ENCODE assay signal across 16 cellular contexts in the genomic region with DNA sequence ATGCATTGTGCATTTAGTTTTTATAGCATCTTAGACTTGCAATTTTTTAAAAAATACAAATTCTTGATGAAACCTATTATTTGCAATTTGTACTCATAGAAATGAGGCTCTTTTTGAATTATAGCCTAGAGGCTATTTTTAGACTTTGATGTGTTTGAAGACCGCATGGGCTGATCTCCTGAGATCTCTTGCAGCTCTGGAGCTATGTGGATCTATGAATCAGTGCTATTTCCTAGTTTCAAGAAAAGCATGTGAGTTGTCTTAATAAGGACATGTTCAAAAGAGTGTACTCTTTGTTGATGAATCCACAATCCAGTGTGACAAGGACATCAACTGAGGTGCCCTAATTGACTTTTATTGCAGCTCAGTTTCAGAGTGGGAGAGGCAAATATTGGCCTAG.
A peak's percentile ranks its signal among the peaks of the same experiment; 100 is the strongest.
DNase-seq lines count a peak whose midpoint lies in the region; ATAC-seq and TF ChIP-seq lines count a peak whose summit lies in the region.
"Had no signal": no experiment of that assay in that cellular context is flagged by ENCODE, and none has a peak within 500 bp of the region (broad histone marks: within the 10 kb centered on the region; RNA-seq: fewer than 3 reads in every experiment).

No MANE protein-coding gene starts in this region.

- peaks cover 30% of the 10 kb centered on the region for H3K27me3 Mint-ChIP-seq in CD8-positive, alpha-beta T cell (ENCODE audit: low read depth)

- no peaks in the 10 kb centered on the region for H3K27me3 ChIP-seq in CD8-positive, alpha-beta T cell (ENCODE audit: insufficient read depth, low read length)
- H3K27me3 ChIP-seq in tibial artery: no peaks in the 10 kb centered on the region
- H3K27me3 ChIP-seq: BE2C had no signal

- DNase-seq in EH (ENCODE audit: low read depth): peak; percentile 32
- peak; percentile 11 for DNase-seq in OCI-M1 (lab: John Stamatoyannopoulos, UW)
- peak; percentile 30 for DNase-seq in foreskin melanocyte
- DNase-seq in CD8-positive, alpha-beta T cell: no peak
- DNase-seq in tibial artery: no peak
- DNase-seq: ACHN; BE2C; C1 segment of cervical spinal cord; Caco-2; CD4-positive, CD25-positive, alpha-beta regulatory T cell; DMS79 treated with DMSO at 0.1 percent for 48 hours; EL had no signal

- no peaks in the 10 kb centered on the region for H3K36me3 Mint-ChIP-seq in CD8-positive, alpha-beta T cell
- H3K36me3 Mint-ChIP-seq: CD4-positive, CD25-positive, alpha-beta regulatory T cell had no signal

- H3K4me3 Mint-ChIP-seq in CD8-positive, alpha-beta T cell: no peak overlapping the region
- H3K4me3 Mint-ChIP-seq: CD4-positive, CD25-positive, alpha-beta regulatory T cell; GM23338 had no signal

- POLR2A ChIA-PET in CD8-positive, alpha-beta T cell (lab: Charles Lee): no interaction called here

- H3K27ac Mint-ChIP-seq in CD8-positive, alpha-beta T cell: no peak overlapping the region
- H3K27ac Mint-ChIP-seq: CD4-positive, CD25-positive, alpha-beta regulatory T cell; GM23338 had no signal

- H3K27ac ChIP-seq in CD8-positive, alpha-beta T cell (ENCODE audit: low read depth, low read length): no peak overlapping the region
- H3K27ac ChIP-seq in tibial artery: no peak overlapping the region

- intact Hi-C loops in CD8-positive, alpha-beta T cell (cut with DNase I, micrococcal nuclease): no loop called here
- intact Hi-C loops in tibial artery (cut with DNase I; ENCODE audit: low total_unique reads): no loop called here

- no peaks in the 10 kb centered on the region for H3K36me3 ChIP-seq in CD8-positive, alpha-beta T cell (ENCODE audit: insufficient read depth, low read length)
- H3K36me3 ChIP-seq in tibial artery: no peaks in the 10 kb centered on the region
- H3K36me3 ChIP-seq: BE2C had no signal

- H3K4me3 ChIP-seq in CD8-positive, alpha-beta T cell (ENCODE audit: low read depth, low read length): no peak overlapping the region
- H3K4me3 ChIP-seq in tibial artery: no peak overlapping the region
- H3K4me3 ChIP-seq: GM12878, GM23338, K562 had no signal

- TF ChIP-seq CTCF in CD8-positive, alpha-beta T cell (IDR thresholded peaks at IDR 0.05): no peak
- no peak for TF ChIP-seq CTCF in tibial artery (IDR thresholded peaks at IDR 0.05)

- H3K4me1 Mint-ChIP-seq in CD8-positive, alpha-beta T cell (ENCODE audit: low read depth): no peaks in the 10 kb centered on the region
- H3K4me1 Mint-ChIP-seq: CD4-positive, CD25-positive, alpha-beta regulatory T cell; GM23338 had no signal

- H3K9me3 Mint-ChIP-seq in CD8-positive, alpha-beta T cell: no peaks in the 10 kb centered on the region

- H3K9me3 ChIP-seq in CD8-positive, alpha-beta T cell (ENCODE audit: low read length): no peaks in the 10 kb centered on the region
- H3K9me3 ChIP-seq in tibial artery: no peaks in the 10 kb centered on the region
- H3K9me3 ChIP-seq: BE2C, Caco-2 had no signal

- CTCF ChIA-PET in CD8-positive, alpha-beta T cell (lab: Charles Lee): no interaction called here

- ATAC-seq in CD8-positive, alpha-beta T cell: no peak
- ATAC-seq in GM19455 (IDR thresholded peaks at IDR 0.05; ENCODE audit: unreplicated experiment): no peak
- ATAC-seq: GM12878, GM23338, K562 had no signal

- no peaks in the 10 kb centered on the region for H3K4me1 ChIP-seq in CD8-positive, alpha-beta T cell (ENCODE audit: insufficient read depth, low read length)
- no peaks in the 10 kb centered on the region for H3K4me1 ChIP-seq in tibial artery
- H3K4me1 ChIP-seq: BE2C, Caco-2 had no signal

Comparison
In these comparisons a context has a peak if more than half of its experiments do, and no peak if none do; other contexts are left out.
1. DNase-seq: peak in EH (single experiment), OCI-M1 (single experiment) and foreskin melanocyte (single experiment); none in CD8-positive, alpha-beta T cell (0 of 7) and tibial artery (0 of 2).